In the genomic region with DNA sequence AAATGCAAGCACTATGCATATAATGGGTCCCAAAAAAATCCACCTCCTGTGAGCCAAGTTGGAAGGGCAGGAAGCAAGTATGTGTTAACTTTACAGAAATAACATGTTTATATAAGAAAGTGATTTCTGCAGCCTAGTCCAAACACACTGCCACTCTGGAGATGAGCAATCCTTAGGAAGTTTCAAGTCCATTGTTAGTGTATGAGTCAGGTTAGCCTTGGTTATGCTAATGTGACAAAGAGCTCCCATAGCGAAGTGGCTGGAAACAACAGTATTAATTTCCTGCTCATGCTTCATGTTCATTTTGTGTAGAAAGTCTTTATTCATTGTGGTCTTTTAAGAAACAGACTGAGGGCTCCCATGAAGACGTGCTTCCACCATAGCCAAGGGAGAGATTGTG, we compare ENCODE assay signal across 14 cellular contexts.
DNase-seq lines count a peak whose midpoint lies in the region; ATAC-seq and TF ChIP-seq lines count a peak whose summit lies in the region.
"Had no signal": no experiment of that assay in that cellular context is flagged by ENCODE, and none has a peak within 500 bp of the region (broad histone marks: within the 10 kb centered on the region; RNA-seq: fewer than 3 reads in every experiment).

No MANE protein-coding gene starts in this region.

- H2BK120ac ChIP-seq in IMR-90 (ENCODE audit: low read depth, low read length) = peak overlapping the region; percentile 84

- H2BK5ac ChIP-seq in IMR-90 (ENCODE audit: low read depth, low read length, poor library complexity, severe bottlenecking) = peak overlapping the region; percentile 85

- no peak overlapping the region for H2AK9ac ChIP-seq in IMR-90 (replicated peaks; ENCODE audit: low read depth, low read length, poor library complexity)

- CTCF ChIA-PET in AG04449 (lab: Yijun Ruan, JAX) (interaction anchor here (1.2 kb wide), 1 partner anchor 10 kb away, joined by 4 read pairs; no protein-coding TSS in a partner anchor), IMR-90 (lab: Yijun Ruan, JAX) (interaction anchor here (0.7 kb wide), 1 partner anchor 14 kb away, joined by 4 read pairs; no protein-coding TSS in a partner anchor)

- H3K4me2 ChIP-seq in IMR-90 (ENCODE audit: low read depth, low read length) = 0 out of 2 replicates have a peak overlapping the region, but pooled peaks have one; percentile 17

- H3K36me3 ChIP-seq in IMR-90 (ENCODE audit: control insufficient read depth, insufficient read depth, low read length) = no peaks in the 10 kb centered on the region
- H3K36me3 ChIP-seq in aorta (ENCODE audit: control insufficient read depth in 1 of 2, insufficient read depth in 2 of 2, low read length in 1 of 2) = no peaks in the 10 kb centered on the region
- H3K36me3 ChIP-seq: HAP-1 had no signal

- POLR2A ChIA-PET in AG04449 (lab: Yijun Ruan, JAX) (interaction anchor here (0.8 to 1.2 kb wide), 2 partner anchors 21 to 39 kb away, joined by 3 read pairs; no protein-coding TSS in a partner anchor), IMR-90 (lab: Charles Lee; ENCODE audit: unreplicated experiment) (no interaction called here)

- H2AFZ ChIP-seq in IMR-90 (replicated peaks; ENCODE audit: low read length, poor library complexity) = no peak overlapping the region

- dilution Hi-C loops in IMR-90 (cut with HindIII; ENCODE audit: low sequenced_read_pairs, unreplicated experiment) = no loop called here

- H3K9me3 ChIP-seq in IMR-90 (ENCODE audit: control insufficient read depth, insufficient read depth, low read length) (peaks cover 9% of the 10 kb centered on the region), aorta (ENCODE audit: control insufficient read depth, low read length) (peaks cover 1% of the 10 kb centered on the region)
- H3K9me3 ChIP-seq: HAP-1 had no signal

- TF ChIP-seq CTCF in AG04449 (IDR thresholded peaks at IDR 0.05; ENCODE audit: insufficient read depth, low read length, missing control alignments) = no peak
- no peak for TF ChIP-seq CTCF in IMR-90 (conservative IDR thresholded peaks at IDR 0.05; ENCODE audit: low read depth, low read length)
- TF ChIP-seq CTCF in GM20000 (IDR thresholded peaks at IDR 0.05; ENCODE audit: extremely low read depth, missing control alignments) = no peak

- H3K27me3 ChIP-seq in IMR-90 (ENCODE audit: control insufficient read depth, insufficient read depth, low read length) (no peaks in the 10 kb centered on the region; the same call in 1 of the 2 replicates), aorta (ENCODE audit: control insufficient read depth in 1 of 2, insufficient read depth in 2 of 2, low read length in 1 of 2) (no peaks in the 10 kb centered on the region)

- peak overlapping the region; percentile 70 for H2BK20ac ChIP-seq in IMR-90 (ENCODE audit: low read depth, low read length)

- in situ Hi-C loops in IMR-90 (cut with MboI; ENCODE audit: low sequenced_read_pairs) = no loop called here

- H3K18ac ChIP-seq in IMR-90 (ENCODE audit: low read depth, low read length) = peak overlapping the region; percentile 53

- H2BK15ac ChIP-seq in IMR-90 (ENCODE audit: low read depth, low read length) = peak overlapping the region; percentile 83; the same call in 2 of the 3 replicates

- no peaks in the 10 kb centered on the region for H3K79me1 ChIP-seq in IMR-90 (ENCODE audit: low read depth in 1 of 2, low read length in 2 of 2)

- ATAC-seq in IMR-90 (ENCODE audit: low read depth) (peak; percentile 96), aorta (ENCODE audit: low FRiP score) (no peak)
- ATAC-seq: Panc1 had no signal

- WGBS in IMR-90 (ENCODE audit: extremely low coverage in 2 of 2, insufficient read length in 1 of 2), 2 experiments = no CpG with 5 or more reads among the region's 2 CpGs
- WGBS in aorta, 2 donors = 62 to 77% methylated on average over 2 of the region's 2 CpGs

- H4K91ac ChIP-seq in IMR-90 (ENCODE audit: insufficient read depth, low read depth, low read length) = peak overlapping the region; percentile 22

- H3K9ac ChIP-seq in IMR-90 (ENCODE audit: low read depth, low read length) = no peak overlapping the region

- peak overlapping the region; percentile 47 for H2AK5ac ChIP-seq in IMR-90 (ENCODE audit: low read depth, low read length)

- peaks cover 5% of the 10 kb centered on the region; the same call in 1 of the 2 replicates for H3K9me1 ChIP-seq in IMR-90 (ENCODE audit: insufficient read depth, low read length)

- DNase-seq in AG04449 (ENCODE audit: low read depth, low spot score) = peak; percentile 89
- DNase-seq in IMR-90 = peak; percentile 96
- peak; percentile 80 for DNase-seq in dermis blood vessel endothelial cell
- peak; percentile 41 for DNase-seq in middle frontal gyrus (ENCODE audit: extremely low spot score, low spot score)
- DNase-seq in aorta = no peak
- no peak for DNase-seq in NCI-H2196 treated with DMSO at 0.1 percent for 48 hours (lab: John Stamatoyannopoulos, UW; ENCODE audit: unreplicated experiment)
- DNase-seq in GM20000 (ENCODE audit: low spot score) = no peak
- DNase-seq in activated T-cell treated with anti-CD3 and anti-CD28 coated beads, Interleukin-2, amount 50 U/mL, for 48 hours = no peak
- DNase-seq: activated naive CD8-positive, alpha-beta T cell treated with anti-CD3 and anti-CD28 coated beads for 36 hours; KBM-7; T-helper 9 cell had no signal

- TF ChIP-seq RAD21 in IMR-90 (IDR thresholded peaks at IDR 0.05; ENCODE audit: low read length) = 0 out of 2 replicates have a peak, but pooled peaks have one; percentile 4

- H3K14ac ChIP-seq in IMR-90 (replicated peaks; ENCODE audit: low read depth, low read length) = peak overlapping the region; percentile 49; the same call in 1 of the 2 replicates

- intact Hi-C loops in IMR-90 (cut with micrococcal nuclease) (loop anchor here (1.0 kb wide), 1 partner anchor 39 kb away; no protein-coding TSS in a partner anchor), aorta (cut with DNase I) (no loop called here)

- peak overlapping the region; percentile 38 to 53; a peak in 3 of 4 replicates for H4K8ac ChIP-seq in IMR-90 (ENCODE audit: low read depth in 2 of 2, low read length in 2 of 2)

- TF ChIP-seq POLR2A in IMR-90 (IDR thresholded peaks at IDR 0.05; ENCODE audit: low read depth, low read length) = no peak

- H3K4me1 ChIP-seq in IMR-90 (ENCODE audit: control insufficient read depth, insufficient read depth, low read length) = peaks cover 13% of the 10 kb centered on the region
- H3K4me1 ChIP-seq in aorta (ENCODE audit: control insufficient read depth in 1 of 2, insufficient read depth in 2 of 2, low read length in 2 of 2) = no peaks in the 10 kb centered on the region

- no TSS peak for BruUV-seq in IMR-90 (replicated peaks; lab: Mats Ljungman, UMichigan)

- no peak overlapping the region; the same call in 1 of the 2 replicates for H3K56ac ChIP-seq in IMR-90 (ENCODE audit: extremely low read depth, insufficient read depth, low read length)

- H3K27ac ChIP-seq in IMR-90 (ENCODE audit: insufficient read depth, low read length) = peak overlapping the region; percentile 85
- H3K27ac ChIP-seq in aorta (ENCODE audit: low read depth in 1 of 2, low read length in 2 of 2) = no peak overlapping the region
- H3K27ac ChIP-seq: C4-2B had no signal

- 0 out of 2 replicates have a peak overlapping the region, but pooled peaks have one; percentile 25 for H3K23ac ChIP-seq in IMR-90 (ENCODE audit: low read depth, low read length)

- peak overlapping the region; percentile 52 for H4K5ac ChIP-seq in IMR-90 (ENCODE audit: low read depth, low read length)

- H4K20me1 ChIP-seq in IMR-90 (ENCODE audit: insufficient read depth, low read length) = no peaks in the 10 kb centered on the region

- peak overlapping the region; percentile 24 for H3K4ac ChIP-seq in IMR-90 (ENCODE audit: low read depth, low read length)

- H3K4me3 ChIP-seq in AG04449 (ENCODE audit: low read depth, low read length) (no peak overlapping the region), IMR-90 (ENCODE audit: insufficient read depth, low read depth, low read length) (no peak overlapping the region), aorta (ENCODE audit: low read length in 2 of 2) (no peak overlapping the region)
- H3K4me3 ChIP-seq: HAP-1 had no signal

TF ChIP-seq in IMR-90, 13 proteins besides CTCF, POLR2A, EP300 and RAD21:
- TF ChIP-seq RCOR1 (IDR thresholded peaks at IDR 0.05; ENCODE audit: insufficient replicate concordance, low read length) = peak; percentile 79
- peak; percentile 68 for TF ChIP-seq BHLHE40 (IDR thresholded peaks at IDR 0.05; ENCODE audit: low read depth, low read length)
- TF ChIP-seq MAZ (IDR thresholded peaks at IDR 0.05; ENCODE audit: borderline replicate concordance, low read depth, low read length) = no peak
- no peak for TF ChIP-seq RFX5 (IDR thresholded peaks at IDR 0.05; ENCODE audit: low read depth, low read length)
- TF ChIP-seq MXI1 (IDR thresholded peaks at IDR 0.05; ENCODE audit: borderline replicate concordance, low read depth, low read length) = no peak
- TF ChIP-seq, protein P1, sequence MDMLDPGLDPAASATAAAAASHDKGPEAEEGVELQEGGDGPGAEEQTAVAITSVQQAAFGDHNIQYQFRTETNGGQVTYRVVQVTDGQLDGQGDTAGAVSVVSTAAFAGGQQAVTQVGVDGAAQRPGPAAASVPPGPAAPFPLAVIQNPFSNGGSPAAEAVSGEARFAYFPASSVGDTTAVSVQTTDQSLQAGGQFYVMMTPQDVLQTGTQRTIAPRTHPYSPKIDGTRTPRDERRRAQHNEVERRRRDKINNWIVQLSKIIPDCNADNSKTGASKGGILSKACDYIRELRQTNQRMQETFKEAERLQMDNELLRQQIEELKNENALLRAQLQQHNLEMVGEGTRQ (IDR thresholded peaks at IDR 0.05; ENCODE audit: low read depth, low read length) = no peak
- no peak for TF ChIP-seq SMC3 (IDR thresholded peaks at IDR 0.05; ENCODE audit: low read depth, low read length)
- peak; percentile 85 for TF ChIP-seq FOS (IDR thresholded peaks at IDR 0.05; ENCODE audit: low read depth, low read length)
- TF ChIP-seq CEBPB (IDR thresholded peaks at IDR 0.05; ENCODE audit: low read depth, low read length) = peak; percentile 67
- no peak for TF ChIP-seq NFE2L2 (IDR thresholded peaks at IDR 0.05; ENCODE audit: low read depth, low read length)
- TF ChIP-seq CHD1 (IDR thresholded peaks at IDR 0.05; ENCODE audit: low read depth, low read length) = no peak
- TF ChIP-seq MAFK (IDR thresholded peaks at IDR 0.05; ENCODE audit: low read depth, low read length) = 0 out of 2 replicates have a peak, but pooled peaks have one; percentile 27
- TF ChIP-seq, protein P2, sequence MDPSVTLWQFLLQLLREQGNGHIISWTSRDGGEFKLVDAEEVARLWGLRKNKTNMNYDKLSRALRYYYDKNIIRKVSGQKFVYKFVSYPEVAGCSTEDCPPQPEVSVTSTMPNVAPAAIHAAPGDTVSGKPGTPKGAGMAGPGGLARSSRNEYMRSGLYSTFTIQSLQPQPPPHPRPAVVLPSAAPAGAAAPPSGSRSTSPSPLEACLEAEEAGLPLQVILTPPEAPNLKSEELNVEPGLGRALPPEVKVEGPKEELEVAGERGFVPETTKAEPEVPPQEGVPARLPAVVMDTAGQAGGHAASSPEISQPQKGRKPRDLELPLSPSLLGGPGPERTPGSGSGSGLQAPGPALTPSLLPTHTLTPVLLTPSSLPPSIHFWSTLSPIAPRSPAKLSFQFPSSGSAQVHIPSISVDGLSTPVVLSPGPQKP (IDR thresholded peaks at IDR 0.05; ENCODE audit: borderline replicate concordance, low read depth, low read length) = no peak

Comparison
In these comparisons a context has a peak if more than half of its experiments do, and no peak if none do; other contexts are left out.
1. DNase-seq: peak in AG04449 (single experiment), IMR-90 (single experiment), dermis blood vessel endothelial cell (single experiment) and middle frontal gyrus (single experiment); none in aorta (0 of 2), NCI-H2196 treated with DMSO at 0.1 percent for 48 hours (single experiment), GM20000 (single experiment) and activated T-cell treated with anti-CD3 and anti-CD28 coated beads, Interleukin-2, amount 50 U/mL, for 48 hours (0 of 2).